In the genomic region with DNA sequence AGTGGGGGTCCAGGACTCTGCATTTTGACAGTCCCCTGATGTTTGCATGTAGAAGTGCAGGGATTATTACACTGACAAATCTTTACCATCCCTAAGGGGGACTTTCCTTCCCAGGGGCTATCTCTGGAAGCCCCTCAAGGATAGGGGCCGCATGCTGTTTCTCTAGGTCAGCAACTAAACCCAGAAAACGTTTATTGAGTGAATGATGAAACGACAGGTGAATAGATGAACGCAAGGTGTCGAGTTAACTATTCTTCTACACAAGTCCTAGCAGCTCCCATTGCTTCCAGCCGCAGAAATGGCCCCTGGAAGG, we compare ENCODE assay signal across 8 cellular contexts. TPM values are rescaled to one million over a fixed set of nuclear protein-coding genes. Genes with fewer than 3 reads are reported as not detected.
A peak's percentile ranks its signal among the peaks of the same experiment; 100 is the strongest.
DNase-seq lines count a peak whose midpoint lies in the region; ATAC-seq lines count a peak whose summit lies in the region.

No MANE protein-coding gene starts in this region.

- H3K4me1 Mint-ChIP-seq in activated CD4-positive, alpha-beta memory T cell treated with anti-CD3 and anti-CD28 coated beads for 36 hours (ENCODE audit: low read depth): peaks cover 14% of the 10 kb centered on the region
- H3K4me1 Mint-ChIP-seq in stimulated activated effector memory CD8-positive, alpha-beta T cell treated with anti-CD3 and anti-CD28 coated beads, Interleukin-12 subunit alpha, Interleukin-12 subunit beta, amount 100 ng/mL, for 72 hours: peaks cover 8% of the 10 kb centered on the region

- H3K9me3 ChIP-seq in HAP-1: no peaks in the 10 kb centered on the region
- no peaks in the 10 kb centered on the region; the same call in 1 of the 2 replicates for H3K9me3 ChIP-seq in iPS DF 6.9 (ENCODE audit: control insufficient read depth, insufficient read depth, low read length)

- peaks cover 1% of the 10 kb centered on the region for H3K36me3 Mint-ChIP-seq in activated CD4-positive, alpha-beta memory T cell treated with anti-CD3 and anti-CD28 coated beads for 36 hours
- peaks cover 9% of the 10 kb centered on the region for H3K36me3 Mint-ChIP-seq in stimulated activated effector memory CD8-positive, alpha-beta T cell treated with anti-CD3 and anti-CD28 coated beads, Interleukin-12 subunit alpha, Interleukin-12 subunit beta, amount 100 ng/mL, for 72 hours

- DNase-seq in HAP-1 (ENCODE audit: low spot score in 2 of 2) (no peak), iPS DF 6.9 (ENCODE audit: low read depth, low spot score) (no peak), islet precursor cell (no peak), NCI-H1694 (lab: John Stamatoyannopoulos, UW) (no peak), NCI-H345 treated with DMSO at 0.1 percent for 48 hours (lab: John Stamatoyannopoulos, UW; ENCODE audit: unreplicated experiment) (no peak)
- DNase-seq in activated CD4-positive, alpha-beta memory T cell treated with anti-CD3 and anti-CD28 coated beads for 36 hours: no peak
- DNase-seq in stimulated activated effector memory CD8-positive, alpha-beta T cell treated with anti-CD3 and anti-CD28 coated beads, Interleukin-12 subunit alpha, Interleukin-12 subunit beta, amount 100 ng/mL, for 72 hours (ENCODE audit: low spot score in 2 of 2): no peak
- no peak for DNase-seq in stimulated activated naive CD4-positive, alpha-beta T cell treated with Interleukin-2 at 50 U/mL for 16 hours (lab: John Stamatoyannopoulos, UW)

- no peak for ATAC-seq in stimulated activated effector memory CD8-positive, alpha-beta T cell treated with anti-CD3 and anti-CD28 coated beads, Interleukin-12 subunit alpha, Interleukin-12 subunit beta, amount 100 ng/mL, for 72 hours

- in situ Hi-C loops in HAP-1 (cut with MboI; ENCODE audit: low sequenced_read_pairs): loop anchor here (25.0 kb wide), 1 partner anchor 1010 kb away; a partner anchor contains a TSS

- H3K27ac ChIP-seq in iPS DF 6.9 (ENCODE audit: low read length): no peak overlapping the region

- H3K4me3 ChIP-seq in HAP-1 (peak overlapping the region; percentile 78), iPS DF 6.9 (ENCODE audit: low read length) (peak overlapping the region; percentile 50; the same call in 1 of the 2 replicates)

- peak overlapping the region; percentile 92 for H3K4me3 Mint-ChIP-seq in activated CD4-positive, alpha-beta memory T cell treated with anti-CD3 and anti-CD28 coated beads for 36 hours
- H3K4me3 Mint-ChIP-seq in stimulated activated effector memory CD8-positive, alpha-beta T cell treated with anti-CD3 and anti-CD28 coated beads, Interleukin-12 subunit alpha, Interleukin-12 subunit beta, amount 100 ng/mL, for 72 hours: peak overlapping the region; percentile 96

- peak overlapping the region; percentile 79 for H3K27ac Mint-ChIP-seq in activated CD4-positive, alpha-beta memory T cell treated with anti-CD3 and anti-CD28 coated beads for 36 hours
- peak overlapping the region; percentile 90 for H3K27ac Mint-ChIP-seq in stimulated activated effector memory CD8-positive, alpha-beta T cell treated with anti-CD3 and anti-CD28 coated beads, Interleukin-12 subunit alpha, Interleukin-12 subunit beta, amount 100 ng/mL, for 72 hours

- no peaks in the 10 kb centered on the region for H3K27me3 Mint-ChIP-seq in activated CD4-positive, alpha-beta memory T cell treated with anti-CD3 and anti-CD28 coated beads for 36 hours

- H3K27me3 ChIP-seq in HAP-1 (ENCODE audit: low read depth): no peaks in the 10 kb centered on the region
- no peaks in the 10 kb centered on the region for H3K27me3 ChIP-seq in iPS DF 6.9 (ENCODE audit: control insufficient read depth, insufficient read depth, low read length)

- WGBS in iPS DF 6.9 (ENCODE audit: insufficient coverage, insufficient read length): no CpG with 5 or more reads among the region's 6 CpGs

- CTCF ChIA-PET in activated CD4-positive, alpha-beta memory T cell treated with anti-CD3 and anti-CD28 coated beads for 36 hours (lab: Charles Lee): interaction anchor here (1.0 to 2.6 kb wide), 3 partner anchors 17 to 464 kb away, joined by 3 to 15 read pairs (median 3); a partner anchor contains a TSS

- H3K36me3 ChIP-seq in HAP-1 (replicated peaks) (no peaks in the 10 kb centered on the region), iPS DF 6.9 (ENCODE audit: control insufficient read depth, insufficient read depth, low read length) (no peaks in the 10 kb centered on the region)

- H3K9me3 Mint-ChIP-seq in activated CD4-positive, alpha-beta memory T cell treated with anti-CD3 and anti-CD28 coated beads for 36 hours: no peaks in the 10 kb centered on the region
- H3K9me3 Mint-ChIP-seq in stimulated activated effector memory CD8-positive, alpha-beta T cell treated with anti-CD3 and anti-CD28 coated beads, Interleukin-12 subunit alpha, Interleukin-12 subunit beta, amount 100 ng/mL, for 72 hours: no peaks in the 10 kb centered on the region

- H3K4me1 ChIP-seq in HAP-1 (peaks cover 10% of the 10 kb centered on the region), iPS DF 6.9 (ENCODE audit: control insufficient read depth, insufficient read depth, low read length) (no peaks in the 10 kb centered on the region)

- POLR2A ChIA-PET in activated CD4-positive, alpha-beta memory T cell treated with anti-CD3 and anti-CD28 coated beads for 36 hours (lab: Charles Lee): no interaction called here

- intact Hi-C loops in activated CD4-positive, alpha-beta memory T cell treated with anti-CD3 and anti-CD28 coated beads for 36 hours (cut with micrococcal nuclease): loop anchor here (1.0 to 5.0 kb wide), 3 partner anchors 185 to 464 kb away; a partner anchor contains a TSS

RNA-seq across cellular contexts. Expression of a gene that starts 0.3 kb away (rescaled TPM):
- total RNA-seq in activated CD4-positive, alpha-beta memory T cell treated with anti-CD3 and anti-CD28 coated beads for 36 hours: 100 to 1,000 TPM in 1 of 2 experiments, 10 to 100 TPM in 1; 83.2 to 117 TPM
